1 cellular context compared by ENCODE assay signal in the genomic region with DNA sequence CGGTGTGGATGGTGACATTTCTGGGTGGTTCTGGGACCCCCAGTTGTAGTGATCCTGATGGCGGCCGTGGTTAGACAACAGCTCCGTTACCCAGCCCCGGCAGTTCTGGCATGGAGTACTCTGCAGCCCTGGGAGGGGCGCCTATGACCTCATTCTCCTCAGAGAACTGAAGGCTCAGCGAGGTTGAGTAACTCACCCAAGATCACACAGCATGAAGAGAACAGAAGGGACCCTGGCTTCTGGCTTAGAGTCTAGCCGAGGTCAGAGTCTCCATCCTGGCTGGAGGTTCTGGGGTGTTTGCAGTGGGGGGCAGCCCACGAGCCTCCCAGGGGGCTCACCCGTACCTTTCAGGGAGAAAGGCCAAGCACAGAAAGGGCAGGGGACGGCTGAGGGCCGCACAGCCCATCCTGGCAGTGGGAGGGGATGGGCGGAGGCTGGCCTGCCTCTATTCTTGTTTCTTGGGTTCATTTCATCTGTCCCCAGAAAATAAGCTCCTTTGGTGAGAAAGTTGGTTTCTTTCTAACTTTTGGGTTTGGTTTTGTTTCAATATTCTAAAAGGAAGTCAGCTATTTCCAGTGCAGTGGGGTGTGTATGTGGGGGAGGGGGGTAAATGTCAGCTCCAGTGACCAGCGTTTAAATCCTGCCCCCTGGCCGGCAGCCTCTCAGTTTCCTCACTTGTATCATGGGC.
TF ChIP-seq lines count a peak whose summit lies in the region.

No MANE protein-coding gene starts in this region.

TF ChIP-seq in K562, 482 proteins besides CTCF, POLR2A, EP300 and RAD21 (continued from another document):
- TF ChIP-seq, protein P1, sequence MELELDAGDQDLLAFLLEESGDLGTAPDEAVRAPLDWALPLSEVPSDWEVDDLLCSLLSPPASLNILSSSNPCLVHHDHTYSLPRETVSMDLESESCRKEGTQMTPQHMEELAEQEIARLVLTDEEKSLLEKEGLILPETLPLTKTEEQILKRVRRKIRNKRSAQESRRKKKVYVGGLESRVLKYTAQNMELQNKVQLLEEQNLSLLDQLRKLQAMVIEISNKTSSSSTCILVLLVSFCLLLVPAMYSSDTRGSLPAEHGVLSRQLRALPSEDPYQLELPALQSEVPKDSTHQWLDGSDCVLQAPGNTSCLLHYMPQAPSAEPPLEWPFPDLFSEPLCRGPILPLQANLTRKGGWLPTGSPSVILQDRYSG (tag; conservative IDR thresholded peaks at IDR 0.05; ENCODE audit: low read depth) = no peak
- peak; percentile 69 to 84 for TF ChIP-seq KDM1A (IDR thresholded peaks at IDR 0.05)
- TF ChIP-seq, protein P2, sequence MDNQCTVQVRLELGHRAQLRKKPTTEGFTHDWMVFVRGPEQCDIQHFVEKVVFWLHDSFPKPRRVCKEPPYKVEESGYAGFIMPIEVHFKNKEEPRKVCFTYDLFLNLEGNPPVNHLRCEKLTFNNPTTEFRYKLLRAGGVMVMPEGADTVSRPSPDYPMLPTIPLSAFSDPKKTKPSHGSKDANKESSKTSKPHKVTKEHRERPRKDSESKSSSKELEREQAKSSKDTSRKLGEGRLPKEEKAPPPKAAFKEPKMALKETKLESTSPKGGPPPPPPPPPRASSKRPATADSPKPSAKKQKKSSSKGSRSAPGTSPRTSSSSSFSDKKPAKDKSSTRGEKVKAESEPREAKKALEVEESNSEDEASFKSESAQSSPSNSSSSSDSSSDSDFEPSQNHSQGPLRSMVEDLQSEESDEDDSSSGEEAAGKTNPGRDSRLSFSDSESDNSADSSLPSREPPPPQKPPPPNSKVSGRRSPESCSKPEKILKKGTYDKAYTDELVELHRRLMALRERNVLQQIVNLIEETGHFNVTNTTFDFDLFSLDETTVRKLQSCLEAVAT (IDR thresholded peaks at IDR 0.05) = no peak
- TF ChIP-seq, protein P3, sequence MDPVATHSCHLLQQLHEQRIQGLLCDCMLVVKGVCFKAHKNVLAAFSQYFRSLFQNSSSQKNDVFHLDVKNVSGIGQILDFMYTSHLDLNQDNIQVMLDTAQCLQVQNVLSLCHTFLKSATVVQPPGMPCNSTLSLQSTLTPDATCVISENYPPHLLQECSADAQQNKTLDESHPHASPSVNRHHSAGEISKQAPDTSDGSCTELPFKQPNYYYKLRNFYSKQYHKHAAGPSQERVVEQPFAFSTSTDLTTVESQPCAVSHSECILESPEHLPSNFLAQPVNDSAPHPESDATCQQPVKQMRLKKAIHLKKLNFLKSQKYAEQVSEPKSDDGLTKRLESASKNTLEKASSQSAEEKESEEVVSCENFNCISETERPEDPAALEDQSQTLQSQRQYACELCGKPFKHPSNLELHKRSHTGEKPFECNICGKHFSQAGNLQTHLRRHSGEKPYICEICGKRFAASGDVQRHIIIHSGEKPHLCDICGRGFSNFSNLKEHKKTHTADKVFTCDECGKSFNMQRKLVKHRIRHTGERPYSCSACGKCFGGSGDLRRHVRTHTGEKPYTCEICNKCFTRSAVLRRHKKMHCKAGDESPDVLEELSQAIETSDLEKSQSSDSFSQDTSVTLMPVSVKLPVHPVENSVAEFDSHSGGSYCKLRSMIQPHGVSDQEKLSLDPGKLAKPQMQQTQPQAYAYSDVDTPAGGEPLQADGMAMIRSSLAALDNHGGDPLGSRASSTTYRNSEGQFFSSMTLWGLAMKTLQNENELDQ (CRISPR knock-in tag; IDR thresholded peaks at IDR 0.05; ENCODE audit: borderline replicate concordance) = no peak
- 0 out of 2 replicates have a peak, but pooled peaks have one; percentile 14 for TF ChIP-seq SMAD4 (CRISPR knock-in tag; conservative IDR thresholded peaks at IDR 0.05)
- no peak for TF ChIP-seq NFE2 (IDR thresholded peaks at IDR 0.05; ENCODE audit: low read depth)
- no peak for TF ChIP-seq OTX1 (CRISPR knock-in tag; IDR thresholded peaks at IDR 0.05)
